In genomic region chr4:7103599-7104365, GRCh38 we compare ENCODE assay signal across 8 cellular contexts. TPM values are rescaled to one million over a fixed set of nuclear protein-coding genes. Genes with fewer than 3 reads are reported as not detected.
DNase-seq lines count a peak whose midpoint lies in the region; ATAC-seq and TF ChIP-seq lines count a peak whose summit lies in the region.

No MANE protein-coding gene starts in this region.

- no peak overlapping the region for H3K27ac Mint-ChIP-seq in neural progenitor cell

- TF ChIP-seq POLR2A in esophagus muscularis mucosa (IDR thresholded peaks at IDR 0.05; ENCODE audit: low read depth) (no peak), erythroblast (IDR thresholded peaks at IDR 0.05; ENCODE audit: low read length) (no peak)

- no peak for TF ChIP-seq CTCF in RWPE2 (IDR thresholded peaks at IDR 0.05; ENCODE audit: poor library complexity, severe bottlenecking)
- no peak for TF ChIP-seq CTCF in esophagus muscularis mucosa (IDR thresholded peaks at IDR 0.05)
- no peak for TF ChIP-seq CTCF in neural progenitor cell (IDR thresholded peaks at IDR 0.05)

- intact Hi-C loops in esophagus muscularis mucosa (cut with DNase I): no loop called here

- H3K27me3 ChIP-seq in RWPE2 (ENCODE audit: insufficient read depth, poor library complexity, severe bottlenecking) (no peaks in the 10 kb centered on the region), esophagus muscularis mucosa (no peaks in the 10 kb centered on the region), neural progenitor cell (peaks cover 5% of the 10 kb centered on the region)

- H3K9me3 Mint-ChIP-seq in neural progenitor cell: no peaks in the 10 kb centered on the region

- no peak for ATAC-seq in RWPE2 (ENCODE audit: low read depth)

- H3K36me3 ChIP-seq in RWPE2 (ENCODE audit: low read depth): no peaks in the 10 kb centered on the region
- no peaks in the 10 kb centered on the region for H3K36me3 ChIP-seq in esophagus muscularis mucosa
- no peaks in the 10 kb centered on the region for H3K36me3 ChIP-seq in neural progenitor cell

- no peak for TF ChIP-seq EP300 in esophagus muscularis mucosa (IDR thresholded peaks at IDR 0.05)

- H3F3A ChIP-seq in neural progenitor cell (ENCODE audit: low read depth): peaks cover 19% of the 10 kb centered on the region

- H3K36me3 Mint-ChIP-seq in neural progenitor cell: no peaks in the 10 kb centered on the region

- peaks cover 23% of the 10 kb centered on the region for H3K4me1 Mint-ChIP-seq in neural progenitor cell

- H3K27ac ChIP-seq in RWPE2 (ENCODE audit: poor library complexity, severe bottlenecking) (no peak overlapping the region), esophagus muscularis mucosa (replicated peaks in 1 of 4) (peak overlapping the region; percentile 74 to 86 (median 78)), neural progenitor cell (no peak overlapping the region)

- peak; percentile 17 for DNase-seq in NCI-H1092 treated with DMSO at 0.1 percent for 48 hours (lab: John Stamatoyannopoulos, UW)
- no peak for DNase-seq in NCI-H1092 (lab: John Stamatoyannopoulos, UW)
- DNase-seq in RWPE2 (ENCODE audit: low spot score): no peak
- DNase-seq in esophagus muscularis mucosa (ENCODE audit: extremely low spot score): no peak
- peak; percentile 76 for DNase-seq in neural progenitor cell (ENCODE audit: low spot score)
- no peak for DNase-seq in NCI-H1436 treated with DMSO at 0.1 percent for 48 hours (lab: John Stamatoyannopoulos, UW)
- no peak for DNase-seq in erythroblast (lab: John Stamatoyannopoulos, UW)
- DNase-seq in NCI-H226: no peak

- 37% methylated on average over 15 of the region's 22 CpGs for WGBS in esophagus muscularis mucosa

- H3K9ac ChIP-seq in neural progenitor cell: no peak overlapping the region

- H3K27me3 Mint-ChIP-seq in neural progenitor cell (ENCODE audit: insufficient read depth, low read depth): peaks cover 5% of the 10 kb centered on the region

- peak overlapping the region; percentile 89 for H3K4me3 Mint-ChIP-seq in neural progenitor cell

- H3K79me2 ChIP-seq in neural progenitor cell (ENCODE audit: low read depth): no peaks in the 10 kb centered on the region

- H3K4me3 ChIP-seq in RWPE2 (ENCODE audit: severe bottlenecking) (peak overlapping the region; percentile 58), esophagus muscularis mucosa (peak overlapping the region; percentile 58 to 73 (median 62)), neural progenitor cell (peak overlapping the region; percentile 60)

- peaks cover 6% of the 10 kb centered on the region for H3K4me1 ChIP-seq in RWPE2 (ENCODE audit: insufficient read depth, poor library complexity, severe bottlenecking)
- peaks cover 21 to 33% (median 31%) of the 10 kb centered on the region in 4 donors for H3K4me1 ChIP-seq in esophagus muscularis mucosa
- H3K4me1 ChIP-seq in neural progenitor cell: peaks cover 5% of the 10 kb centered on the region

- peak overlapping the region; percentile 82 for H2AFZ ChIP-seq in neural progenitor cell (replicated peaks)

- H3K4me2 ChIP-seq in neural progenitor cell: peak overlapping the region; percentile 84

- H4K20me1 ChIP-seq in neural progenitor cell (ENCODE audit: low read depth): peaks cover 5% of the 10 kb centered on the region

- no peaks in the 10 kb centered on the region for H3K9me3 ChIP-seq in RWPE2 (ENCODE audit: severe bottlenecking)
- no peaks in the 10 kb centered on the region for H3K9me3 ChIP-seq in esophagus muscularis mucosa
- no peaks in the 10 kb centered on the region for H3K9me3 ChIP-seq in neural progenitor cell (ENCODE audit: low read depth)

RNA-seq across cellular contexts. Expression of gene GRPEL1, which starts 35.9 kb away (rescaled TPM):
- total RNA-seq in esophagus muscularis mucosa (10 to 100 TPM; 17.0 to 34.2 (median 27.5) TPM), neural progenitor cell (ENCODE audit: low replicate concordance) (13.7 and 21.0 TPM in 2 replicates)

Comparison
In these comparisons a context has a peak if more than half of its experiments do, and no peak if none do; other contexts are left out.
1. DNase-seq: peak in NCI-H1092 treated with DMSO at 0.1 percent for 48 hours (single experiment) and neural progenitor cell (single experiment); none in NCI-H1092 (single experiment), RWPE2 (single experiment), esophagus muscularis mucosa (single experiment), NCI-H1436 treated with DMSO at 0.1 percent for 48 hours (single experiment), erythroblast (0 of 2) and NCI-H226 (single experiment).
2. H3K27ac ChIP-seq: peak in esophagus muscularis mucosa (4 of 4); none in RWPE2 (single experiment) and neural progenitor cell (single experiment).
3. Peak in every context shown above with its lines, with median percentiles within 50 percentile points of each other: H3K4me3 ChIP-seq.